8 cellular contexts compared by ENCODE assay signal in genomic region chr22:36332623-36333331, GRCh38. TPM values are rescaled to one million over a fixed set of nuclear protein-coding genes. Genes with fewer than 3 reads are reported as not detected.
DNase-seq lines count a peak whose midpoint lies in the region; ATAC-seq, FAIRE-seq and TF ChIP-seq lines count a peak whose summit lies in the region.

No MANE protein-coding gene starts in this region.

- H3K27ac ChIP-seq in OCI-LY1 (ENCODE audit: low read depth, low read length, poor library complexity, severe bottlenecking), result peak overlapping the region; percentile 99
- peak overlapping the region; percentile 85 to 90 for H3K27ac ChIP-seq in small intestine (ENCODE audit: low read depth in 1 of 2, low read length in 1 of 2)

- no peak overlapping the region for H2AFZ ChIP-seq in OCI-LY1 (ENCODE audit: low read length)

- H3K4me1 ChIP-seq in OCI-LY1 (ENCODE audit: insufficient read depth, low read length, severe bottlenecking) (peaks cover 100% of the 10 kb centered on the region), small intestine (ENCODE audit: control insufficient read depth in 2 of 2, insufficient read depth in 1 of 2, low read depth in 1 of 2, low read length in 1 of 2) (peaks cover 0 to 5% of the 10 kb centered on the region in 2 donors)

- peaks cover 86% of the 10 kb centered on the region for H3K4me1 Mint-ChIP-seq in activated T-helper 17 cell treated with anti-CD3 and anti-CD28 coated beads, Interleukin-2, amount 50 U/mL, for 72 hours

- WGBS in small intestine, 3 donors, result 51 to 70% (median 65%) methylated on average over 13 of the region's 13 CpGs

- H3K27me3 Mint-ChIP-seq in activated T-helper 17 cell treated with anti-CD3 and anti-CD28 coated beads, Interleukin-2, amount 50 U/mL, for 72 hours, result no peaks in the 10 kb centered on the region

- FAIRE-seq in small intestine (lab: Jason Lieb, UNC) (no peak), D721Med (lab: Jason Lieb, UNC) (no peak)

- H3K4me2 ChIP-seq in OCI-LY1 (ENCODE audit: low read length), result peak overlapping the region; percentile 75

- peak overlapping the region; percentile 93 for H3K9ac ChIP-seq in OCI-LY1 (ENCODE audit: low read length)

- H3K9me3 Mint-ChIP-seq in activated T-helper 17 cell treated with anti-CD3 and anti-CD28 coated beads, Interleukin-2, amount 50 U/mL, for 72 hours, result no peaks in the 10 kb centered on the region

- peaks cover 7% of the 10 kb centered on the region; the same call in 1 of the 2 replicates for H3F3A ChIP-seq in OCI-LY1 (ENCODE audit: insufficient read depth, low read length)

- H3K4me3 ChIP-seq in H7 (ENCODE audit: insufficient read depth, low read depth, low read length) (no peak overlapping the region), OCI-LY1 (ENCODE audit: low read depth, low read length, poor library complexity, severe bottlenecking) (peak overlapping the region; percentile 59), small intestine (ENCODE audit: low read depth in 1 of 2, low read length in 2 of 2) (no peak overlapping the region)

- 0 out of 2 replicates have a peak, but pooled peaks cover 6% of the 10 kb centered on the region for H3K79me2 ChIP-seq in OCI-LY1 (ENCODE audit: insufficient read depth, low read length)

- H3K9me3 ChIP-seq in OCI-LY1 (ENCODE audit: low read length) (no peaks in the 10 kb centered on the region), small intestine (ENCODE audit: control insufficient read depth, low read depth) (no peaks in the 10 kb centered on the region)

- TF ChIP-seq CTCF in OCI-LY1 (IDR thresholded peaks at IDR 0.05; ENCODE audit: low read length) (no peak), D721Med (IDR thresholded peaks at IDR 0.05; ENCODE audit: insufficient read depth, missing control alignments) (no peak)

- peaks cover 100% of the 10 kb centered on the region for H3K36me3 Mint-ChIP-seq in activated T-helper 17 cell treated with anti-CD3 and anti-CD28 coated beads, Interleukin-2, amount 50 U/mL, for 72 hours (ENCODE audit: low read depth)

- peak overlapping the region; percentile 97 for H3K4me3 Mint-ChIP-seq in activated T-helper 17 cell treated with anti-CD3 and anti-CD28 coated beads, Interleukin-2, amount 50 U/mL, for 72 hours

- peak overlapping the region; percentile 98 for H3K27ac Mint-ChIP-seq in activated T-helper 17 cell treated with anti-CD3 and anti-CD28 coated beads, Interleukin-2, amount 50 U/mL, for 72 hours

- no peaks in the 10 kb centered on the region for H4K20me1 ChIP-seq in OCI-LY1 (ENCODE audit: insufficient read depth, low read length)

- ATAC-seq in activated T-helper 17 cell treated with anti-CD3 and anti-CD28 coated beads, Interleukin-2, amount 50 U/mL, for 72 hours (replicated peaks), result peak; percentile 64

- DNase-seq in H7, result peak; percentile 74
- DNase-seq in germinal center (ENCODE audit: low spot score), result peak; percentile 51
- DNase-seq in small intestine, result no peak
- DNase-seq in D721Med (ENCODE audit: insufficient read length, low spot score), result no peak
- no peak for DNase-seq in T1000 (lab: John Stamatoyannopoulos, UW)
- DNase-seq in putamen (ENCODE audit: low spot score), result no peak

- H3K9me2 ChIP-seq in OCI-LY1 (ENCODE audit: low read depth, low read length), result no peaks in the 10 kb centered on the region

- H3K36me3 ChIP-seq in H7 (replicated peaks; ENCODE audit: control insufficient read depth, insufficient read depth, low read length) (peaks cover 24% of the 10 kb centered on the region), OCI-LY1 (ENCODE audit: insufficient read depth, low read length) (peaks cover 79% of the 10 kb centered on the region), small intestine (ENCODE audit: control insufficient read depth in 2 of 2, insufficient read depth in 2 of 2, low read length in 2 of 2) (peaks cover 3 to 8% of the 10 kb centered on the region in 2 donors)

- H3K27me3 ChIP-seq in H7 (ENCODE audit: control insufficient read depth, insufficient read depth, low read length) (no peaks in the 10 kb centered on the region), OCI-LY1 (ENCODE audit: insufficient read depth, low read length) (no peaks in the 10 kb centered on the region), small intestine (ENCODE audit: control insufficient read depth in 2 of 2, insufficient read depth in 2 of 2, low read length in 2 of 2) (no peaks in the 10 kb centered on the region)

RNA-seq across cellular contexts. Expression of gene MYH9, which starts 55.0 kb away (rescaled TPM):
- 117 and 149 TPM in 2 replicates for total RNA-seq in H7 (2014; rRNA removed; shearing (Covaris generic))
- total RNA-seq in activated T-helper 17 cell treated with anti-CD3 and anti-CD28 coated beads, Interleukin-2, amount 50 U/mL, for 72 hours, result 100 to 1,000 TPM; 782 to 800 TPM
- polyA plus RNA-seq in small intestine, result 100 to 1,000 TPM in 2 of 3 donors, 10 to 100 TPM in 1; 95.4 to 156 (median 130) TPM

Comparison
In these comparisons a context has a peak if more than half of its experiments do, and no peak if none do; other contexts are left out.
1. DNase-seq: peak in H7 (single experiment) and germinal center (single experiment); none in small intestine (single experiment), D721Med (single experiment), T1000 (single experiment) and putamen (single experiment).